In the genomic region with DNA sequence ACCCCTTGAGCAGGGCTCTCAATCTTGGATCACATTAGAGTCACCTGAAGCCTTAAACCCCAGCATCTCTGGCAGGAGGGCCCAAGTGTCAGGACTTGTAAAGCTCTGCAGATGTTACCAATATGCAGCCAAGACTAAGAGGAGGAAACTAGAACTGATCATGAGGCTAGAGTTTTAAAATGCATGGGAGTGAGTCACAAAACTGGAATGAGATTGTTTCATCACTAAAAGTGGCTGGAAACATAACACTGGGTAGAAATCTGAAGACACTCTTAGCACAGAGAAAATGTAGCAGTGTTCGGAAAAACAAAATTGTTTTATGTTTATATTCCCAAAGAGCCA, we compare ENCODE assay signal across 12 cellular contexts.
DNase-seq lines count a peak whose midpoint lies in the region; ATAC-seq and TF ChIP-seq lines count a peak whose summit lies in the region.
"Had no signal": no experiment of that assay in that cellular context is flagged by ENCODE, and none has a peak within 500 bp of the region (broad histone marks: within the 10 kb centered on the region; RNA-seq: fewer than 3 reads in every experiment).

No MANE protein-coding gene starts in this region.

- TF ChIP-seq EP300 in esophagus muscularis mucosa (IDR thresholded peaks at IDR 0.05), result no peak

- H3K4me3 ChIP-seq in esophagus muscularis mucosa (no peak overlapping the region), mesodermal cell (ENCODE audit: extremely low read depth, insufficient read depth, low read length, poor library complexity, severe bottlenecking) (no peak overlapping the region), vagina (no peak overlapping the region)
- H3K4me3 ChIP-seq: neural progenitor cell had no signal

- H3K36me3 Mint-ChIP-seq in activated naive CD4-positive, alpha-beta T cell treated with anti-CD3 and anti-CD28 coated beads for 36 hours (ENCODE audit: low read depth), result no peaks in the 10 kb centered on the region
- H3K36me3 Mint-ChIP-seq in activated naive CD4-positive, alpha-beta T cell treated with anti-CD3 and anti-CD28 coated beads, Interleukin-2, amount 50 U/mL, for 72 hours, result no peaks in the 10 kb centered on the region
- H3K36me3 Mint-ChIP-seq: neural progenitor cell had no signal

- TF ChIP-seq CTCF in esophagus muscularis mucosa (IDR thresholded peaks at IDR 0.05) (no peak), vagina (IDR thresholded peaks at IDR 0.05) (no peak)

- H3K27me3 ChIP-seq in esophagus muscularis mucosa, result no peaks in the 10 kb centered on the region
- H3K27me3 ChIP-seq in vagina, result no peaks in the 10 kb centered on the region
- H3K27me3 ChIP-seq: neural progenitor cell had no signal

- no peak for DNase-seq in activated naive CD4-positive, alpha-beta T cell treated with anti-CD3 and anti-CD28 coated beads for 36 hours
- DNase-seq in activated naive CD4-positive, alpha-beta T cell treated with anti-CD3 and anti-CD28 coated beads, Interleukin-2, amount 50 U/mL, for 72 hours (ENCODE audit: low spot score in 2 of 2), result no peak
- DNase-seq in esophagus muscularis mucosa (ENCODE audit: extremely low spot score), result peak; percentile 75
- DNase-seq in vagina (ENCODE audit: extremely low spot score in 2 of 2), result no peak
- DNase-seq in activated CD8-positive, alpha-beta memory T cell treated with anti-CD3 and anti-CD28 coated beads, Interleukin-2, amount 50 U/mL, for 4 hours, result no peak
- no peak for DNase-seq in stimulated activated CD4-positive, alpha-beta T cell treated with anti-CD3 and anti-CD28 coated beads, Interleukin-4, amount 100 ng/mL, for 4 hours
- no peak for DNase-seq in NCI-H1092 (lab: John Stamatoyannopoulos, UW)
- DNase-seq: SHP77 treated with DMSO at 0.1 percent for 48 hours had no signal

- H3K27ac ChIP-seq in esophagus muscularis mucosa (replicated peaks in 1 of 4) (peak overlapping the region; percentile 39 to 66 (median 50)), mesodermal cell (ENCODE audit: low read depth, low read length, severe bottlenecking) (peak overlapping the region; percentile 62), vagina (peak overlapping the region; percentile 85)
- H3K27ac ChIP-seq: 22Rv1, neural progenitor cell had no signal

- intact Hi-C loops in activated naive CD4-positive, alpha-beta T cell treated with anti-CD3 and anti-CD28 coated beads for 36 hours (cut with micrococcal nuclease), result no loop called here
- intact Hi-C loops in esophagus muscularis mucosa (cut with DNase I), result no loop called here
- intact Hi-C loops in vagina (cut with DNase I), result no loop called here

- H3K27me3 Mint-ChIP-seq in activated naive CD4-positive, alpha-beta T cell treated with anti-CD3 and anti-CD28 coated beads for 36 hours (ENCODE audit: low read depth), result peaks cover 3% of the 10 kb centered on the region

- H3K9me3 ChIP-seq in esophagus muscularis mucosa, result no peaks in the 10 kb centered on the region
- H3K9me3 ChIP-seq in mesodermal cell (ENCODE audit: control insufficient read depth, low read length), result no peaks in the 10 kb centered on the region
- H3K9me3 ChIP-seq in vagina, result no peaks in the 10 kb centered on the region

- H3K36me3 ChIP-seq in esophagus muscularis mucosa (no peaks in the 10 kb centered on the region), mesodermal cell (ENCODE audit: control insufficient read depth, insufficient read depth, low read length) (no peaks in the 10 kb centered on the region), vagina (no peaks in the 10 kb centered on the region)
- H3K36me3 ChIP-seq: neural progenitor cell had no signal

- no peaks in the 10 kb centered on the region for H3K4me1 Mint-ChIP-seq in activated naive CD4-positive, alpha-beta T cell treated with anti-CD3 and anti-CD28 coated beads for 36 hours (ENCODE audit: low read depth)
- H3K4me1 Mint-ChIP-seq: activated CD4-positive, alpha-beta T cell treated with anti-CD3 and anti-CD28 coated beads for 36 hours; neural progenitor cell had no signal

- CTCF ChIA-PET in activated naive CD4-positive, alpha-beta T cell treated with anti-CD3 and anti-CD28 coated beads for 36 hours (lab: Charles Lee), result no interaction called here

- TF ChIP-seq POLR2A in esophagus muscularis mucosa (IDR thresholded peaks at IDR 0.05; ENCODE audit: low read depth), result no peak
- TF ChIP-seq POLR2A in vagina (IDR thresholded peaks at IDR 0.05), result no peak

- H3K27ac Mint-ChIP-seq in activated naive CD4-positive, alpha-beta T cell treated with anti-CD3 and anti-CD28 coated beads for 36 hours, result peak overlapping the region; percentile 5
- H3K27ac Mint-ChIP-seq in activated naive CD4-positive, alpha-beta T cell treated with anti-CD3 and anti-CD28 coated beads, Interleukin-2, amount 50 U/mL, for 72 hours, result no peak overlapping the region
- H3K27ac Mint-ChIP-seq: activated CD4-positive, alpha-beta T cell treated with anti-CD3 and anti-CD28 coated beads for 36 hours; neural progenitor cell had no signal

- H3K4me1 ChIP-seq in esophagus muscularis mucosa (no peaks in the 10 kb centered on the region), mesodermal cell (ENCODE audit: control insufficient read depth, insufficient read depth, low read length, poor library complexity, severe bottlenecking) (peaks cover 7% of the 10 kb centered on the region), vagina (peaks cover 12% of the 10 kb centered on the region)
- H3K4me1 ChIP-seq: neural progenitor cell had no signal

- no peak for ATAC-seq in activated naive CD4-positive, alpha-beta T cell treated with anti-CD3 and anti-CD28 coated beads, Interleukin-2, amount 50 U/mL, for 72 hours

- H3K4me3 Mint-ChIP-seq in activated naive CD4-positive, alpha-beta T cell treated with anti-CD3 and anti-CD28 coated beads for 36 hours, result no peak overlapping the region
- H3K4me3 Mint-ChIP-seq: activated CD4-positive, alpha-beta T cell treated with anti-CD3 and anti-CD28 coated beads for 36 hours; neural progenitor cell had no signal

- 37% methylated on average over 1 of the region's 1 CpG for WGBS in esophagus muscularis mucosa
- no CpG with 5 or more reads among the region's 1 CpG for WGBS in mesodermal cell (ENCODE audit: insufficient coverage in 2 of 2), 2 experiments

- no peaks in the 10 kb centered on the region for H3K9me3 Mint-ChIP-seq in activated naive CD4-positive, alpha-beta T cell treated with anti-CD3 and anti-CD28 coated beads for 36 hours
- H3K9me3 Mint-ChIP-seq in activated naive CD4-positive, alpha-beta T cell treated with anti-CD3 and anti-CD28 coated beads, Interleukin-2, amount 50 U/mL, for 72 hours, result no peaks in the 10 kb centered on the region
- H3K9me3 Mint-ChIP-seq: neural progenitor cell had no signal
